Comparison of ENCODE assay signal across 10 cellular contexts in the genomic region with DNA sequence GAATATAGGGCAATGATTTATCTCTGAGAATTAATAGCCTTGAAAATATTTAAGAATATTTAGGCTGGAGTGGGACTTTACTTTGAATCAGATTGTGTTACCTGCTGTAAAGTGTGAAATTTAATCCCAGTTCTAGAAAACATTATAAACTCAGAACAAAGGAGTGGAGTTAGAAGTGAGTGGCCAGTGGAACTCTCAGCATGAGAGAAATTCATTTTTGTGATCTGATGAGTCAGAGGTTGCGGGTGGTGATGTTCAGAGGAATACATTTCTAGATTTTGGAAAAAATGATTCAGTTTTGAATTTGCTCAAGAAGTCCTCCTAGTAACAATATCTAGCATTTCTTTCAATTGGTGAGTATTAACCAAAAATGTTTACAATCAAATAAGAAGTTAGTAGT.
A peak's percentile ranks its signal among the peaks of the same experiment; 100 is the strongest.
DNase-seq lines count a peak whose midpoint lies in the region; ATAC-seq and TF ChIP-seq lines count a peak whose summit lies in the region.
"Had no signal": no experiment of that assay in that cellular context is flagged by ENCODE, and none has a peak within 500 bp of the region (broad histone marks: within the 10 kb centered on the region; RNA-seq: fewer than 3 reads in every experiment).

No MANE protein-coding gene starts in this region.

- WGBS in GM23248 (ENCODE audit: low coverage in 1 of 2, low lambda C conversion rate in 2 of 2, missing lambda C conversion rate in 2 of 2), 2 experiments = 5 to 11% methylated on average over 1 of the region's 1 CpG

- peaks cover 99% of the 10 kb centered on the region for H3K79me2 ChIP-seq in GM23248 (ENCODE audit: insufficient read depth)
- H3K79me2 ChIP-seq in PC-3 (ENCODE audit: low read length) = peaks cover 82% of the 10 kb centered on the region

- no peaks in the 10 kb centered on the region for H3K27me3 ChIP-seq in GM23248 (replicated peaks; ENCODE audit: insufficient read depth)
- H3K27me3 ChIP-seq in PC-3 (ENCODE audit: low read length) = no peaks in the 10 kb centered on the region
- H3K27me3 ChIP-seq: adrenal gland had no signal

- H3K9ac ChIP-seq in GM23248 (peak overlapping the region; percentile 31), PC-3 (ENCODE audit: low read length) (no peak overlapping the region)

- H3K9me2 ChIP-seq in GM23248 (ENCODE audit: insufficient read depth) (no peaks in the 10 kb centered on the region), PC-3 (replicated peaks; ENCODE audit: low read length) (no peaks in the 10 kb centered on the region)

- H3F3A ChIP-seq in GM23248 (ENCODE audit: insufficient read depth) = peaks cover 48% of the 10 kb centered on the region
- no peaks in the 10 kb centered on the region for H3F3A ChIP-seq in PC-3 (ENCODE audit: low read length, unreplicated experiment)

- CTCF ChIA-PET in PC-3 (lab: Charles Lee) = no interaction called here

- DNase-seq in GM23248 (peak; percentile 87), PC-3 (peak; percentile 21), choroid plexus epithelial cell (ENCODE audit: low read depth) (peak; percentile 80), smooth muscle cell of the brain vasculature (ENCODE audit: low read depth, low spot score) (peak; percentile 9), DMS53 (lab: John Stamatoyannopoulos, UW) (no peak), posterior vena cava (ENCODE audit: low spot score) (no peak)
- DNase-seq: kidney glomerular epithelial cell, NCI-H2029 treated with DMSO at 0.1 percent for 48 hours had no signal

- no peaks in the 10 kb centered on the region for H3K36me3 ChIP-seq in GM23248 (ENCODE audit: low read depth)
- no peaks in the 10 kb centered on the region for H3K36me3 ChIP-seq in PC-3 (ENCODE audit: low read depth, low read length)
- H3K36me3 ChIP-seq: adrenal gland had no signal

- H3K4me2 ChIP-seq in GM23248 (ENCODE audit: unreplicated experiment) (peak overlapping the region; percentile 34), PC-3 (ENCODE audit: low read length) (no peak overlapping the region)

- peaks cover 34% of the 10 kb centered on the region; the same call in 1 of the 2 replicates for H4K20me1 ChIP-seq in GM23248 (ENCODE audit: insufficient read depth)
- peaks cover 16% of the 10 kb centered on the region; the same call in 1 of the 2 replicates for H4K20me1 ChIP-seq in PC-3 (ENCODE audit: low read length)

- in situ Hi-C loops in GM23248 (cut with MboI) = no loop called here

- peak; percentile 46 for ATAC-seq in PC-3
- ATAC-seq in HG03571 (IDR thresholded peaks at IDR 0.05; ENCODE audit: unreplicated experiment) = no peak

- H3K4me3 ChIP-seq in GM23248 (no peak overlapping the region), PC-3 (ENCODE audit: low read length) (no peak overlapping the region), choroid plexus epithelial cell (ENCODE audit: low read depth, low read length) (no peak overlapping the region)
- H3K4me3 ChIP-seq: adrenal gland had no signal

- H3K27ac ChIP-seq in GM23248 = peak overlapping the region; percentile 63
- no peak overlapping the region for H3K27ac ChIP-seq in PC-3 (ENCODE audit: low read length)

- H2AFZ ChIP-seq in GM23248 = no peak overlapping the region
- H2AFZ ChIP-seq in PC-3 (ENCODE audit: low read length) = no peak overlapping the region

- POLR2A ChIA-PET in PC-3 (lab: Charles Lee; ENCODE audit: unreplicated experiment) = no interaction called here

- BruUV-seq in PC-3 (replicated peaks; lab: Mats Ljungman, UMichigan) = no TSS peak

- H3K4me1 ChIP-seq in GM23248 (ENCODE audit: insufficient read depth) = peaks cover 59% of the 10 kb centered on the region
- peaks cover 11% of the 10 kb centered on the region for H3K4me1 ChIP-seq in PC-3 (ENCODE audit: insufficient read depth, low read length)

- no peaks in the 10 kb centered on the region for H3K9me3 ChIP-seq in GM23248 (ENCODE audit: low read depth)
- H3K9me3 ChIP-seq in PC-3 (ENCODE audit: low read length) = no peaks in the 10 kb centered on the region
- H3K9me3 ChIP-seq: adrenal gland had no signal

- intact Hi-C loops in PC-3 (cut with micrococcal nuclease) (no loop called here), posterior vena cava (cut with DNase I) (no loop called here)

- TF ChIP-seq CTCF in PC-3 (conservative IDR thresholded peaks at IDR 0.05; ENCODE audit: low read depth, low read length) = no peak
- TF ChIP-seq CTCF in choroid plexus epithelial cell (conservative IDR thresholded peaks at IDR 0.05; ENCODE audit: low read depth, low read length) = no peak

Comparison
In these comparisons a context has a peak if more than half of its experiments do, and no peak if none do; other contexts are left out.
1. DNase-seq: peak in GM23248 (single experiment), PC-3 (single experiment), choroid plexus epithelial cell (single experiment) and smooth muscle cell of the brain vasculature (single experiment); none in DMS53 (single experiment) and posterior vena cava (single experiment).